Comparison of ENCODE assay signal across 1 cellular context in genomic region chr14:64509036-64509435, GRCh38.
TF ChIP-seq lines count a peak whose summit lies in the region.

No MANE protein-coding gene starts in this region.

TF ChIP-seq in GM23338, 12 proteins besides CTCF, POLR2A, EP300 and RAD21:
- no peak for TF ChIP-seq CREB1 (CRISPR knock-in tag; IDR thresholded peaks at IDR 0.05; ENCODE audit: low read depth)
- no peak for TF ChIP-seq ZNF331 (CRISPR knock-in tag; IDR thresholded peaks at IDR 0.05; ENCODE audit: low read depth)
- no peak for TF ChIP-seq JUNB (IDR thresholded peaks at IDR 0.05; ENCODE audit: unreplicated experiment)
- no peak for TF ChIP-seq EZH2phosphoT487 (IDR thresholded peaks at IDR 0.05; ENCODE audit: unreplicated experiment)
- TF ChIP-seq ZNF114 (CRISPR knock-in tag; IDR thresholded peaks at IDR 0.05) = no peak
- TF ChIP-seq NANOG (IDR thresholded peaks at IDR 0.05; ENCODE audit: borderline replicate concordance) = no peak
- no peak for TF ChIP-seq STAT1 (IDR thresholded peaks at IDR 0.05; ENCODE audit: unreplicated experiment)
- no peak for TF ChIP-seq ZNF462 (CRISPR knock-in tag; IDR thresholded peaks at IDR 0.05)
- TF ChIP-seq ETS1 (IDR thresholded peaks at IDR 0.05) = no peak
- TF ChIP-seq POLR2AphosphoS5 (IDR thresholded peaks at IDR 0.05; ENCODE audit: low read depth) = no peak
- no peak for TF ChIP-seq EZH2 (IDR thresholded peaks at IDR 0.05; ENCODE audit: low read depth, unreplicated experiment)
- TF ChIP-seq, protein P1, sequence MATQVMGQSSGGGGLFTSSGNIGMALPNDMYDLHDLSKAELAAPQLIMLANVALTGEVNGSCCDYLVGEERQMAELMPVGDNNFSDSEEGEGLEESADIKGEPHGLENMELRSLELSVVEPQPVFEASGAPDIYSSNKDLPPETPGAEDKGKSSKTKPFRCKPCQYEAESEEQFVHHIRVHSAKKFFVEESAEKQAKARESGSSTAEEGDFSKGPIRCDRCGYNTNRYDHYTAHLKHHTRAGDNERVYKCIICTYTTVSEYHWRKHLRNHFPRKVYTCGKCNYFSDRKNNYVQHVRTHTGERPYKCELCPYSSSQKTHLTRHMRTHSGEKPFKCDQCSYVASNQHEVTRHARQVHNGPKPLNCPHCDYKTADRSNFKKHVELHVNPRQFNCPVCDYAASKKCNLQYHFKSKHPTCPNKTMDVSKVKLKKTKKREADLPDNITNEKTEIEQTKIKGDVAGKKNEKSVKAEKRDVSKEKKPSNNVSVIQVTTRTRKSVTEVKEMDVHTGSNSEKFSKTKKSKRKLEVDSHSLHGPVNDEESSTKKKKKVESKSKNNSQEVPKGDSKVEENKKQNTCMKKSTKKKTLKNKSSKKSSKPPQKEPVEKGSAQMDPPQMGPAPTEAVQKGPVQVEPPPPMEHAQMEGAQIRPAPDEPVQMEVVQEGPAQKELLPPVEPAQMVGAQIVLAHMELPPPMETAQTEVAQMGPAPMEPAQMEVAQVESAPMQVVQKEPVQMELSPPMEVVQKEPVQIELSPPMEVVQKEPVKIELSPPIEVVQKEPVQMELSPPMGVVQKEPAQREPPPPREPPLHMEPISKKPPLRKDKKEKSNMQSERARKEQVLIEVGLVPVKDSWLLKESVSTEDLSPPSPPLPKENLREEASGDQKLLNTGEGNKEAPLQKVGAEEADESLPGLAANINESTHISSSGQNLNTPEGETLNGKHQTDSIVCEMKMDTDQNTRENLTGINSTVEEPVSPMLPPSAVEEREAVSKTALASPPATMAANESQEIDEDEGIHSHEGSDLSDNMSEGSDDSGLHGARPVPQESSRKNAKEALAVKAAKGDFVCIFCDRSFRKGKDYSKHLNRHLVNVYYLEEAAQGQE (IDR thresholded peaks at IDR 0.05; ENCODE audit: unreplicated experiment) = no peak
